Comparison of ENCODE assay signal across 8 cellular contexts in genomic region chr20:347317-347639, GRCh38. TPM values are rescaled to one million over a fixed set of nuclear protein-coding genes. Genes with fewer than 3 reads are reported as not detected.
DNase-seq lines count a peak whose midpoint lies in the region; ATAC-seq and TF ChIP-seq lines count a peak whose summit lies in the region.

No MANE protein-coding gene starts in this region.

- peaks cover 12 to 21% (median 15%) of the 10 kb centered on the region in 3 donors for H3K4me1 Mint-ChIP-seq in T-cell
- H3K4me1 Mint-ChIP-seq in stimulated activated naive B cell treated with anti-CD40 and anti-IgM and Interleukin-4, amounts not matched to agents 10 μg/mL and 1 μg/mL and 100 μg/mL, for 72 hours = peaks cover 11 to 16% of the 10 kb centered on the region in 2 donors

- H3K27me3 Mint-ChIP-seq in T-cell = no peaks in the 10 kb centered on the region
- no peaks in the 10 kb centered on the region for H3K27me3 Mint-ChIP-seq in stimulated activated naive B cell treated with anti-CD40 and anti-IgM and Interleukin-4, amounts not matched to agents 10 μg/mL and 1 μg/mL and 100 μg/mL, for 72 hours

- intact Hi-C loops in heart left ventricle (cut with DNase I) = loop anchor here in 4 of 10 donors (2.0 to 5.0 kb wide), 4 partner anchors 22 to 305 kb away; partner anchors contain the start of genes CSNK2A1 (in 1 of the 4), RBCK1 (in 1 of the 4), SOX12 (in 1 of the 4) and SRXN1 (in 1 of the 4)
- intact Hi-C loops in left ventricle myocardium superior (cut with micrococcal nuclease) = no loop called here
- intact Hi-C loops in right cardiac atrium (cut with DNase I) = no loop called here

- POLR2A ChIA-PET in T-cell (lab: Charles Lee) = no interaction called here

- no peak for TF ChIP-seq CTCF in heart left ventricle (IDR thresholded peaks at IDR 0.05)

- H3K27ac ChIP-seq in heart left ventricle (peak overlapping the region; percentile 88 to 99 (median 95)), right cardiac atrium (ENCODE audit: low read length) (peak overlapping the region; percentile 80)

- ATAC-seq in heart left ventricle = no peak
- no peak for ATAC-seq in left ventricle myocardium superior
- ATAC-seq in T-cell (replicated peaks in 1 of 4) = peak in 3 of 4 experiments; percentile 4 to 9 (median 5)
- ATAC-seq in right cardiac atrium = no peak
- peak in 1 of 2 donors; percentile 2 for ATAC-seq in stimulated activated naive B cell treated with anti-CD40 and anti-IgM and Interleukin-4, amounts not matched to agents 10 μg/mL and 1 μg/mL and 100 μg/mL, for 72 hours (replicated peaks)

- H3K36me3 ChIP-seq in heart left ventricle = peaks cover 0 to 24% (median 0%) of the 10 kb centered on the region in 9 donors

- H3K9me3 Mint-ChIP-seq in T-cell = no peaks in the 10 kb centered on the region
- H3K9me3 Mint-ChIP-seq in stimulated activated naive B cell treated with anti-CD40 and anti-IgM and Interleukin-4, amounts not matched to agents 10 μg/mL and 1 μg/mL and 100 μg/mL, for 72 hours = no peaks in the 10 kb centered on the region

- CTCF ChIA-PET in T-cell (lab: Charles Lee) = no interaction called here

- H3K4me3 ChIP-seq in heart left ventricle (peak overlapping the region; percentile 69 to 97 (median 82)), right cardiac atrium (ENCODE audit: low read length) (peak overlapping the region; percentile 62)

- H3K36me3 Mint-ChIP-seq in T-cell = no peaks in the 10 kb centered on the region
- H3K36me3 Mint-ChIP-seq in stimulated activated naive B cell treated with anti-CD40 and anti-IgM and Interleukin-4, amounts not matched to agents 10 μg/mL and 1 μg/mL and 100 μg/mL, for 72 hours = peaks cover 11 to 13% of the 10 kb centered on the region in 2 donors

- TF ChIP-seq POLR2A in heart left ventricle (IDR thresholded peaks at IDR 0.05) = no peak

- no peaks in the 10 kb centered on the region for H3K27me3 ChIP-seq in heart left ventricle
- H3K27me3 ChIP-seq in right cardiac atrium (ENCODE audit: control insufficient read depth, insufficient read depth) = no peaks in the 10 kb centered on the region

- 0 to 1% (median 0%) methylated on average over 9 to 19 of the region's 19 CpGs for WGBS in heart left ventricle, 4 donors
- WGBS in right cardiac atrium = 0% methylated on average over 19 of the region's 19 CpGs

- H3K9me3 ChIP-seq in heart left ventricle = peaks cover 0 to under 1% (median 0%) of the 10 kb centered on the region in 12 donors
- no peaks in the 10 kb centered on the region for H3K9me3 ChIP-seq in right cardiac atrium (ENCODE audit: control insufficient read depth, low read length)

- no peak overlapping the region for H3K27ac Mint-ChIP-seq in T-cell
- peak overlapping the region; percentile 82 for H3K27ac Mint-ChIP-seq in stimulated activated naive B cell treated with anti-CD40 and anti-IgM and Interleukin-4, amounts not matched to agents 10 μg/mL and 1 μg/mL and 100 μg/mL, for 72 hours

- DNase-seq in heart left ventricle (no peak), left ventricle myocardium superior (no peak), T-cell (no peak), right cardiac atrium (peak in 1 of 3 donors; percentile 23), COLO829 (ENCODE audit: low spot score) (no peak), NCI-H2107 treated with DMSO at 0.1 percent for 48 hours (lab: John Stamatoyannopoulos, UW; ENCODE audit: unreplicated experiment) (no peak), islet precursor cell (no peak)
- no peak for DNase-seq in stimulated activated naive B cell treated with anti-CD40 and anti-IgM and Interleukin-4, amounts not matched to agents 10 μg/mL and 1 μg/mL and 100 μg/mL, for 72 hours

- peak overlapping the region; percentile 87 to 90 (median 87) for H3K4me3 Mint-ChIP-seq in T-cell
- H3K4me3 Mint-ChIP-seq in stimulated activated naive B cell treated with anti-CD40 and anti-IgM and Interleukin-4, amounts not matched to agents 10 μg/mL and 1 μg/mL and 100 μg/mL, for 72 hours = peak overlapping the region; percentile 90 to 95

- H3K4me1 ChIP-seq in heart left ventricle = peaks cover 0 to 35% (median 11%) of the 10 kb centered on the region in 12 donors
- H3K4me1 ChIP-seq in right cardiac atrium (ENCODE audit: control insufficient read depth, insufficient read depth, low read length) = peaks cover 5% of the 10 kb centered on the region

RNA-seq across cellular contexts. Expression of gene NRSN2, which starts 0.4 kb away (rescaled TPM):
- total RNA-seq in heart left ventricle = 10 to 100 TPM; 13.8 to 49.5 (median 23.4) TPM
- 10 to 100 TPM; 32.4 to 33.2 TPM for polyA plus RNA-seq in heart left ventricle
- 17.4 TPM for total RNA-seq in left ventricle myocardium superior
- 1 to 10 TPM in 4 of 5 donors, under 1 TPM in 1; 0.70 to 1.8 (median 1.3) TPM for total RNA-seq in T-cell
- total RNA-seq in right cardiac atrium = 10 to 100 TPM; 24.5 to 30.9 (median 24.8) TPM
- 26.6 TPM for polyA plus RNA-seq in right cardiac atrium

RNA-seq across cellular contexts. Expression of gene SOX12, which starts 21.9 kb away (rescaled TPM):
- 10 to 100 TPM in 7 of 9 donors, 1 to 10 TPM in 2; 6.9 to 19.9 (median 11.5) TPM for total RNA-seq in heart left ventricle
- 1 to 10 TPM; 5.4 to 7.2 TPM for polyA plus RNA-seq in heart left ventricle
- 18.3 TPM for total RNA-seq in left ventricle myocardium superior
- 10 to 100 TPM in 4 of 5 donors, 1 to 10 TPM in 1; 7.3 to 14.9 (median 11.4) TPM for total RNA-seq in T-cell
- total RNA-seq in right cardiac atrium = 10 to 100 TPM in 3 of 4 donors, 1 to 10 TPM in 1; 7.4 to 13.7 (median 11.8) TPM
- polyA plus RNA-seq in right cardiac atrium = 5.1 TPM

RNA-seq across cellular contexts. Expression of gene TRIB3, which starts 33.3 kb away (rescaled TPM):
- total RNA-seq in heart left ventricle (1 to 10 TPM in 7 of 9 donors, under 1 TPM in 2; 0.47 to 4.9 (median 1.2) TPM), left ventricle myocardium superior (0.40 TPM), T-cell (10 to 100 TPM in 3 of 5 donors, 1 to 10 TPM in 2; 3.2 to 19.2 (median 16.0) TPM), right cardiac atrium (1 to 10 TPM in 1 of 4 donors, under 1 TPM in 3; 0.49 to 2.1 (median 0.66) TPM)
- polyA plus RNA-seq in heart left ventricle (1 to 10 TPM in 1 of 2 donors, under 1 TPM in 1; 0.61 to 5.9 TPM), right cardiac atrium (1.0 TPM)

RNA-seq across cellular contexts. Expression of gene ZCCHC3, which starts 49.9 kb away (rescaled TPM):
- total RNA-seq in heart left ventricle (10 to 100 TPM in 5 of 9 donors, 1 to 10 TPM in 4; 6.9 to 15.3 (median 11.4) TPM), left ventricle myocardium superior (11.0 TPM), T-cell (10 to 100 TPM; 16.7 to 30.2 (median 27.3) TPM), right cardiac atrium (10 to 100 TPM; 13.0 to 14.3 (median 13.9) TPM)
- polyA plus RNA-seq in heart left ventricle (1 to 10 TPM; 9.2 to 9.3 TPM), right cardiac atrium (10.5 TPM)

RNA-seq across cellular contexts. Expression of gene C20orf96, which starts 56.7 kb away (rescaled TPM):
- 1 to 10 TPM in 8 of 9 donors, under 1 TPM in 1; 0.64 to 6.6 (median 4.5) TPM for total RNA-seq in heart left ventricle
- 1 to 10 TPM; 2.8 to 3.6 TPM for polyA plus RNA-seq in heart left ventricle
- total RNA-seq in left ventricle myocardium superior = 6.9 TPM
- 1 to 10 TPM; 2.5 to 3.2 (median 2.8) TPM for total RNA-seq in T-cell
- total RNA-seq in right cardiac atrium = 1 to 10 TPM; 4.8 to 9.1 (median 6.9) TPM
- 4.2 TPM for polyA plus RNA-seq in right cardiac atrium

Comparison
In these comparisons a context has a peak if more than half of its experiments do, and no peak if none do; other contexts are left out.
1. ATAC-seq: peak in T-cell (3 of 4); none in heart left ventricle (0 of 4), left ventricle myocardium superior (single experiment) and right cardiac atrium (0 of 2).